Comparison of ENCODE assay signal across 25 cellular contexts in the genomic region with DNA sequence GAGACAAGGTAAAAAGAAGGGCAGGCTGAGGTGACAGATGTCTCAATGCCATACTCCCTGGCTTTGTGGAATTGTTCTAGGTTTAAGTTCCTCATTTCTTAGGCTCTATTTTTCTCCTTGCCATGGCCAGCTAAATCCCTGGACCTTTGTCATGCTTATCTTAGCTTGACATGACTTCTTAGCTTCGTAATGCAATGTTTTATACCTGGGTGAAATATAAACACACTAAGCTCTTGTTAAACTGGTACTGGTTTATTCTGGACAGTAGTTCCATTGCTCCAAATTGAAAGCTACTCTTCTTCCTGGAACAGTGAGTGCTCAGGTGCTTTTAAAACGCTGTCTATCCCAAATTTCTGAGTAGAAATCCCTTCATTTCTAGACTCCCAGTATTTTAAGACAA.
"Had no signal": no experiment of that assay in that cellular context is flagged by ENCODE, and none has a peak within 500 bp of the region (broad histone marks: within the 10 kb centered on the region; RNA-seq: fewer than 3 reads in every experiment).

No MANE protein-coding gene starts in this region.

- FAIRE-seq: kidney had no signal

- H3K9me3 ChIP-seq: left lung, lower lobe of right lung, ovary, right atrium auricular region, right lobe of liver, stomach, testis, thyroid gland, transverse colon, upper lobe of left lung, vagina had no signal

- ATAC-seq: left colon; left lung; lower lobe of right lung; natural killer cell; right lobe of liver; stimulated activated naive B cell treated with anti-CD40 and anti-IgM and Interleukin-4, amounts not matched to agents 10 μg/mL and 1 μg/mL and 100 μg/mL, for 72 hours; stimulated activated naive CD8-positive, alpha-beta T cell treated with anti-CD3 and anti-CD28 coated beads, Interleukin-15, Interleukin-2, amounts not matched to agents 100 U/mL and 50 U/mL, for 24 hours had no signal

- H3K4me1 ChIP-seq: left lung, lower lobe of right lung, right atrium auricular region, right lobe of liver, stomach, testis, thyroid gland, transverse colon, upper lobe of left lung, vagina had no signal

- H3K36me3 Mint-ChIP-seq: naive B cell; natural killer cell; stimulated activated naive B cell treated with anti-CD40 and anti-IgM and Interleukin-4, amounts not matched to agents 10 μg/mL and 1 μg/mL and 100 μg/mL, for 72 hours had no signal

- H3K27ac ChIP-seq: left lung, lower lobe of right lung, ovary, right atrium auricular region, right lobe of liver, stomach, testis, thyroid gland, transverse colon, upper lobe of left lung, vagina had no signal

- H3K4me3 Mint-ChIP-seq: naive B cell; natural killer cell; nephron progenitor cell; stimulated activated naive B cell treated with anti-CD40 and anti-IgM and Interleukin-4, amounts not matched to agents 10 μg/mL and 1 μg/mL and 100 μg/mL, for 72 hours had no signal

- H3K9me3 Mint-ChIP-seq: natural killer cell; stimulated activated naive B cell treated with anti-CD40 and anti-IgM and Interleukin-4, amounts not matched to agents 10 μg/mL and 1 μg/mL and 100 μg/mL, for 72 hours had no signal

- H3K4me1 Mint-ChIP-seq: naive B cell; natural killer cell; nephron progenitor cell; stimulated activated naive B cell treated with anti-CD40 and anti-IgM and Interleukin-4, amounts not matched to agents 10 μg/mL and 1 μg/mL and 100 μg/mL, for 72 hours had no signal

- H3K27me3 ChIP-seq: left lung, ovary, right atrium auricular region, right lobe of liver, testis, thyroid gland, transverse colon, upper lobe of left lung, vagina had no signal

- H3K36me3 ChIP-seq: left lung, lower lobe of right lung, ovary, right atrium auricular region, right lobe of liver, stomach, thyroid gland, transverse colon, upper lobe of left lung, vagina had no signal

- H3K27ac Mint-ChIP-seq: naive B cell; natural killer cell; progenitor cell of endocrine pancreas; stimulated activated naive B cell treated with anti-CD40 and anti-IgM and Interleukin-4, amounts not matched to agents 10 μg/mL and 1 μg/mL and 100 μg/mL, for 72 hours had no signal

- H3K4me3 ChIP-seq: left lung, lower lobe of right lung, ovary, right atrium auricular region, right lobe of liver, stomach, testis, thyroid gland, transverse colon, upper lobe of left lung, vagina had no signal

- DNase-seq: kidney; left colon; left lung; lower lobe of right lung; mammary epithelial cell; mesenchymal stem cell; naive B cell; natural killer cell; nephron progenitor cell; ovary; right lobe of liver; stimulated activated CD4-positive, alpha-beta T cell treated with anti-CD3 and anti-CD28 coated beads, Interleukin-12 subunit alpha, Interleukin-12 subunit beta, amount 100 ng/mL, for 4 hours; stimulated activated CD4-positive, alpha-beta T cell treated with anti-CD3 and anti-CD28 coated beads, Interleukin-15, amount 100 ng/mL, for 24 hours; stimulated activated CD4-positive, alpha-beta T cell treated with anti-CD3 and anti-CD28 coated beads, Interleukin-2, amount 100 ng/mL, for 24 hours; stimulated activated CD4-positive, alpha-beta T cell treated with anti-CD3 and anti-CD28 coated beads, Interleukin-4, amount 100 ng/mL, for 1 hour; stimulated activated naive B cell treated with anti-CD40 and anti-IgM and Interleukin-4, amounts not matched to agents 10 μg/mL and 1 μg/mL and 100 μg/mL, for 72 hours; stimulated activated naive CD8-positive, alpha-beta T cell treated with anti-CD3 and anti-CD28 coated beads, Interleukin-15, Interleukin-2, amounts not matched to agents 100 U/mL and 50 U/mL, for 24 hours; stomach; testis; thyroid gland; transverse colon; upper lobe of left lung had no signal
